8 cellular contexts compared by ENCODE assay signal in genomic region chrX:65534450-65535292, GRCh38.
DNase-seq lines count a peak whose midpoint lies in the region; ATAC-seq, FAIRE-seq and TF ChIP-seq lines count a peak whose summit lies in the region.

Gene LAS1L, minus strand, starts transcription at chrX:65534787. Its CDS starts 72 bp downstream, at chrX:65534715.

- peak; percentile 98 for FAIRE-seq in islet of Langerhans (lab: Jason Lieb, UNC)

- H3K4me1 Mint-ChIP-seq in central memory CD8-positive, alpha-beta T cell: peaks cover 23% of the 10 kb centered on the region

- peak within 1 kb of the TSS; percentile 98 for H3K27ac Mint-ChIP-seq in central memory CD8-positive, alpha-beta T cell (ENCODE audit: low read depth)

- H3K9me3 Mint-ChIP-seq in central memory CD8-positive, alpha-beta T cell: no peaks in the 10 kb centered on the region

- ATAC-seq in GM19025 (IDR thresholded peaks at IDR 0.05; ENCODE audit: low read depth, unreplicated experiment) (peak; percentile 100), HG03342 (IDR thresholded peaks at IDR 0.05; ENCODE audit: unreplicated experiment) (peak; percentile 99)
- peak; percentile 98 for ATAC-seq in central memory CD8-positive, alpha-beta T cell (replicated peaks; ENCODE audit: extremely low read depth, poor library complexity, severe bottlenecking)

- peaks cover 20% of the 10 kb centered on the region for H3K36me3 Mint-ChIP-seq in central memory CD8-positive, alpha-beta T cell (ENCODE audit: insufficient read depth)

- no peak for TF ChIP-seq CTCF in AG09309 (IDR thresholded peaks at IDR 0.05; ENCODE audit: control insufficient read depth, insufficient read depth, low read depth, low read length, missing control alignments)

- peak within 1 kb of the TSS; percentile 67 for H3K4me3 ChIP-seq in AG09309 (ENCODE audit: control insufficient read depth, low read depth, low read length)

- DNase-seq in AG09309 (ENCODE audit: low read depth) (peak; percentile 76), NCI-H446 (lab: John Stamatoyannopoulos, UW) (peak; percentile 90 to 95)
- DNase-seq in activated CD4-positive, CD25-positive, alpha-beta regulatory T cell treated with anti-CD3 and anti-CD28 coated beads, Interleukin-2, amount 50 U/mL, for 16 hours (ENCODE audit: low read depth, low spot score): peak; percentile 79
- peak; percentile 80 to 89 for DNase-seq in central memory CD8-positive, alpha-beta T cell (ENCODE audit: low spot score in 2 of 2)
- peak; percentile 79 to 87 (median 82) for DNase-seq in stimulated activated CD4-positive, alpha-beta T cell treated with anti-CD3 and anti-CD28 coated beads, Interleukin-12 subunit alpha, Interleukin-12 subunit beta, amount 100 ng/mL, for 48 hours (ENCODE audit: low read depth in 2 of 3, low spot score in 1 of 3)

- peak within 1 kb of the TSS; percentile 92 for H3K4me3 Mint-ChIP-seq in central memory CD8-positive, alpha-beta T cell

- no peaks in the 10 kb centered on the region for H3K27me3 Mint-ChIP-seq in central memory CD8-positive, alpha-beta T cell

Comparison
In these comparisons a context has a peak if more than half of its experiments do, and no peak if none do; other contexts are left out.
1. Peak in every context shown above with its lines: DNase-seq, ATAC-seq and H3K4me3 ChIP-seq.